Comparison of ENCODE assay signal across 8 cellular contexts in genomic region chr7:151086802-151087246, GRCh38. TPM values are rescaled to one million over a fixed set of nuclear protein-coding genes. Genes with fewer than 3 reads are reported as not detected.
DNase-seq lines count a peak whose midpoint lies in the region; ATAC-seq and TF ChIP-seq lines count a peak whose summit lies in the region.

No MANE protein-coding gene starts in this region.

- H2AFZ ChIP-seq in PC-3 (ENCODE audit: low read length), result peak overlapping the region; percentile 82

- H3K4me3 Mint-ChIP-seq in central memory CD8-positive, alpha-beta T cell, result peak overlapping the region; percentile 84

- DNase-seq in NCI-H345 (lab: John Stamatoyannopoulos, UW) (peak; percentile 50), NCI-H345 treated with DMSO at 0.1 percent for 48 hours (lab: John Stamatoyannopoulos, UW; ENCODE audit: unreplicated experiment) (no peak), PC-3 (peak; percentile 30), mesenteric fat pad (ENCODE audit: low spot score) (peak; percentile 90), thyroid gland (peak; percentile 37 to 45), omental fat pad (ENCODE audit: low spot score) (no peak), HuH-7 (ENCODE audit: low spot score) (no peak)
- no peak for DNase-seq in central memory CD8-positive, alpha-beta T cell (ENCODE audit: low spot score in 2 of 2)

- H3K27me3 ChIP-seq in PC-3 (ENCODE audit: low read length), result no peaks in the 10 kb centered on the region
- no peaks in the 10 kb centered on the region for H3K27me3 ChIP-seq in thyroid gland

- H3K9me2 ChIP-seq in PC-3 (replicated peaks; ENCODE audit: low read length), result no peaks in the 10 kb centered on the region

- peaks cover 64% of the 10 kb centered on the region for H3K79me2 ChIP-seq in PC-3 (ENCODE audit: low read length)

- peaks cover 11% of the 10 kb centered on the region; the same call in 1 of the 2 replicates for H4K20me1 ChIP-seq in PC-3 (ENCODE audit: low read length)

- H3K4me1 Mint-ChIP-seq in central memory CD8-positive, alpha-beta T cell, result peaks cover 39% of the 10 kb centered on the region

- ATAC-seq in PC-3 (0 out of 2 replicates have a peak, but pooled peaks have one; percentile 0), omental fat pad (ENCODE audit: low FRiP score) (no peak)
- no peak for ATAC-seq in central memory CD8-positive, alpha-beta T cell (replicated peaks; ENCODE audit: extremely low read depth, poor library complexity, severe bottlenecking)

- H3K27ac Mint-ChIP-seq in central memory CD8-positive, alpha-beta T cell (ENCODE audit: low read depth), result peak overlapping the region; percentile 64

- no peak for TF ChIP-seq POLR2A in thyroid gland (IDR thresholded peaks at IDR 0.05)

- no peaks in the 10 kb centered on the region for H3K9me3 Mint-ChIP-seq in central memory CD8-positive, alpha-beta T cell

- CTCF ChIA-PET in PC-3 (lab: Charles Lee), result no interaction called here

- peak overlapping the region; percentile 100 for H3K4me2 ChIP-seq in PC-3 (ENCODE audit: low read length)

- no peaks in the 10 kb centered on the region for H3F3A ChIP-seq in PC-3 (ENCODE audit: low read length, unreplicated experiment)

- H3K4me3 ChIP-seq in PC-3 (ENCODE audit: low read length), result peak overlapping the region; percentile 99
- peak overlapping the region; percentile 43 to 80 (median 80) for H3K4me3 ChIP-seq in thyroid gland (replicated peaks in 1 of 3)

- H3K36me3 ChIP-seq in PC-3 (ENCODE audit: low read depth, low read length) (no peaks in the 10 kb centered on the region; the same call in 1 of the 2 replicates), thyroid gland (no peaks in the 10 kb centered on the region)

- peak overlapping the region; percentile 87 for H3K9ac ChIP-seq in PC-3 (ENCODE audit: low read length)

- TF ChIP-seq CTCF in PC-3 (conservative IDR thresholded peaks at IDR 0.05; ENCODE audit: low read depth, low read length) (no peak), thyroid gland (IDR thresholded peaks at IDR 0.05) (no peak), omental fat pad (IDR thresholded peaks at IDR 0.05) (no peak)

- 0% methylated on average over 10 of the region's 56 CpGs; no CpG with 5 or more reads in 1 of the 2 donors for WGBS in thyroid gland, 2 donors

- H3K27ac ChIP-seq in PC-3 (ENCODE audit: low read length) (peak overlapping the region; percentile 36), thyroid gland (peak overlapping the region in 2 of 3 donors; percentile 69 to 78)

- no TSS peak for BruUV-seq in PC-3 (replicated peaks; lab: Mats Ljungman, UMichigan)

- H3K9me3 ChIP-seq in PC-3 (ENCODE audit: low read length) (no peaks in the 10 kb centered on the region), thyroid gland (no peaks in the 10 kb centered on the region)

- peaks cover 10% of the 10 kb centered on the region for H3K36me3 Mint-ChIP-seq in central memory CD8-positive, alpha-beta T cell (ENCODE audit: insufficient read depth)

- peaks cover 46% of the 10 kb centered on the region for H3K4me1 ChIP-seq in PC-3 (ENCODE audit: insufficient read depth, low read length)
- H3K4me1 ChIP-seq in thyroid gland, result peaks cover 22 to 59% of the 10 kb centered on the region in 2 donors

- intact Hi-C loops in PC-3 (cut with micrococcal nuclease), result loop anchor here (1.0 kb wide), 1 partner anchor 29 kb away; no protein-coding TSS in a partner anchor
- intact Hi-C loops in thyroid gland (cut with DNase I), result no loop called here

- H3K27me3 Mint-ChIP-seq in central memory CD8-positive, alpha-beta T cell, result peaks cover 10% of the 10 kb centered on the region

- POLR2A ChIA-PET in PC-3 (lab: Charles Lee; ENCODE audit: unreplicated experiment), result no interaction called here

RNA-seq across cellular contexts. Expression of gene AGAP3, which starts 0.5 kb away (rescaled TPM):
- 53.5 and 88.2 TPM in 2 replicates for total RNA-seq in PC-3 (2014; rRNA removed)
- 86.8 TPM for total RNA-seq in mesenteric fat pad
- total RNA-seq in thyroid gland, result 10 to 100 TPM; 49.0 to 75.2 (median 66.2) TPM
- 10 to 100 TPM; 34.6 to 53.0 (median 47.9) TPM for total RNA-seq in omental fat pad

RNA-seq across cellular contexts. Expression of gene TMUB1, which starts 3.5 kb away (rescaled TPM):
- total RNA-seq in PC-3 (2014; rRNA removed), result 52.1 and 71.6 TPM in 2 replicates
- total RNA-seq in mesenteric fat pad, result 31.9 TPM
- total RNA-seq in thyroid gland, result 10 to 100 TPM; 33.7 to 78.7 (median 44.2) TPM
- total RNA-seq in omental fat pad, result 10 to 100 TPM; 23.5 to 38.5 (median 26.9) TPM

RNA-seq across cellular contexts. Expression of gene FASTK, which starts 6.2 kb away (rescaled TPM):
- total RNA-seq in PC-3 (2014; rRNA removed) (163 and 211 TPM in 2 replicates), mesenteric fat pad (59.3 TPM), thyroid gland (100 to 1,000 TPM in 1 of 4 donors, 10 to 100 TPM in 3; 71.8 to 114 (median 78.8) TPM), omental fat pad (10 to 100 TPM; 44.0 to 67.6 (median 51.6) TPM)

RNA-seq across cellular contexts. Expression of gene SLC4A2, which starts 27.4 kb away (rescaled TPM):
- total RNA-seq in PC-3 (2014; rRNA removed) (267 and 284 TPM in 2 replicates), mesenteric fat pad (130 TPM), thyroid gland (100 to 1,000 TPM in 1 of 4 donors, 10 to 100 TPM in 3; 48.5 to 109 (median 69.0) TPM), omental fat pad (100 to 1,000 TPM; 115 to 126 (median 118) TPM)

RNA-seq across cellular contexts. Expression of gene CDK5, which starts 29.1 kb away (rescaled TPM):
- 30.6 and 40.1 TPM in 2 replicates for total RNA-seq in PC-3 (2014; rRNA removed)
- total RNA-seq in mesenteric fat pad, result 7.3 TPM
- total RNA-seq in thyroid gland, result 10 to 100 TPM in 2 of 4 donors, 1 to 10 TPM in 2; 5.3 to 17.4 (median 9.6) TPM
- 10 to 100 TPM in 1 of 4 donors, 1 to 10 TPM in 3; 6.1 to 10.4 (median 7.9) TPM for total RNA-seq in omental fat pad

Comparison
In these comparisons a context has a peak if more than half of its experiments do, and no peak if none do; other contexts are left out.
1. DNase-seq: peak in NCI-H345 (single experiment), PC-3 (single experiment), mesenteric fat pad (single experiment) and thyroid gland (2 of 2); none in NCI-H345 treated with DMSO at 0.1 percent for 48 hours (single experiment), central memory CD8-positive, alpha-beta T cell (0 of 2), omental fat pad (single experiment) and HuH-7 (single experiment).